18 cellular contexts compared by ENCODE assay signal in genomic region chr17:48989100-48989499, GRCh38. TPM values are rescaled to one million over a fixed set of nuclear protein-coding genes. Genes with fewer than 3 reads are reported as not detected.
DNase-seq lines count a peak whose midpoint lies in the region; ATAC-seq and TF ChIP-seq lines count a peak whose summit lies in the region.
"Had no signal": no experiment of that assay in that cellular context is flagged by ENCODE, and none has a peak within 500 bp of the region (broad histone marks: within the 10 kb centered on the region; RNA-seq: fewer than 3 reads in every experiment).

No MANE protein-coding gene starts in this region.

- no peak overlapping the region for H3K14ac ChIP-seq in H9 (ENCODE audit: insufficient read depth, low read length)

- H3K18ac ChIP-seq in H9 (ENCODE audit: insufficient read length, low read depth, low read length) = no peak overlapping the region

- H2BK12ac ChIP-seq in H9 (ENCODE audit: insufficient read length, low read depth, low read length) = no peak overlapping the region

- H3T11ph ChIP-seq in H9 (ENCODE audit: low read length) = no peak overlapping the region

- no CpG with 5 or more reads among the region's 4 CpGs for WGBS in H9 (ENCODE audit: extremely low coverage, insufficient read length, low lambda C conversion rate)
- WGBS in esophagus muscularis mucosa = 88% methylated on average over 4 of the region's 4 CpGs
- WGBS in body of pancreas, 2 donors = 72 to 82% methylated on average over 4 of the region's 4 CpGs

- TF ChIP-seq EP300 in esophagus muscularis mucosa (IDR thresholded peaks at IDR 0.05) = no peak

- no peak overlapping the region for H2AFZ ChIP-seq in H9 (ENCODE audit: low read length)
- H2AFZ ChIP-seq: GM23338 had no signal

- H4K8ac ChIP-seq in H9 (replicated peaks; ENCODE audit: insufficient read length, low read depth, low read length) = no peak overlapping the region

- H3K4me1 ChIP-seq in H9 (ENCODE audit: insufficient read depth, low read length) (0 out of 2 replicates have a peak, but pooled peaks cover 2% of the 10 kb centered on the region), esophagus muscularis mucosa (no peaks in the 10 kb centered on the region), body of pancreas (no peaks in the 10 kb centered on the region)
- H3K4me1 ChIP-seq: BLaER1, HAP-1 had no signal

- H3K23me2 ChIP-seq in H9 (ENCODE audit: insufficient read length, low read depth, low read length, poor library complexity, severe bottlenecking) = no peaks in the 10 kb centered on the region

- ATAC-seq in WTC11 (no peak), body of pancreas (no peak)
- ATAC-seq: CD8-positive, alpha-beta T cell; GM23338 had no signal

- no peak overlapping the region for H3K4me2 ChIP-seq in H9 (ENCODE audit: insufficient read depth, insufficient read length, low read length)
- H3K4me2 ChIP-seq: BLaER1, GM23338 had no signal

- H3K9me3 ChIP-seq in H9 (ENCODE audit: control insufficient read depth, low read depth, low read length) = no peaks in the 10 kb centered on the region
- H3K9me3 ChIP-seq in SK-N-MC (ENCODE audit: low read depth, low read length) = no peaks in the 10 kb centered on the region
- H3K9me3 ChIP-seq in esophagus muscularis mucosa = no peaks in the 10 kb centered on the region
- H3K9me3 ChIP-seq in body of pancreas = no peaks in the 10 kb centered on the region
- H3K9me3 ChIP-seq: BLaER1, Caco-2, HAP-1 had no signal

- H3K4ac ChIP-seq in H9 (ENCODE audit: low read depth, low read length) = no peak overlapping the region

- H3K27me3 Mint-ChIP-seq in H9 (ENCODE audit: low read depth) (no peaks in the 10 kb centered on the region), WTC11 (ENCODE audit: low read depth) (no peaks in the 10 kb centered on the region)

- H3K4me1 Mint-ChIP-seq in H9 = peaks cover 27 to 40% of the 10 kb centered on the region in 2 experiments
- H3K4me1 Mint-ChIP-seq in WTC11 = peaks cover 36% of the 10 kb centered on the region
- H3K4me1 Mint-ChIP-seq: B cell had no signal

- no peaks in the 10 kb centered on the region; a peak in 1 of 5 replicates for H3K9me3 Mint-ChIP-seq in H9
- H3K9me3 Mint-ChIP-seq in WTC11 = no peaks in the 10 kb centered on the region
- H3K9me3 Mint-ChIP-seq: CD8-positive, alpha-beta T cell; GM23338 had no signal

- intact Hi-C loops in esophagus muscularis mucosa (cut with DNase I) (no loop called here), body of pancreas (cut with DNase I) (no loop called here)

- H3K36me3 Mint-ChIP-seq in H9 (ENCODE audit: insufficient read depth in 1 of 3, low read depth in 3 of 3) (no peaks in the 10 kb centered on the region), WTC11 (no peaks in the 10 kb centered on the region)
- H3K36me3 Mint-ChIP-seq: CD4-positive, CD25-positive, alpha-beta regulatory T cell; CD8-positive, alpha-beta T cell had no signal

- H3K56ac ChIP-seq in H9 (ENCODE audit: insufficient read length, low read depth, low read length) = no peak overlapping the region

- no peak overlapping the region for H2AK5ac ChIP-seq in H9 (ENCODE audit: insufficient read length, low read length)

- no peak overlapping the region for H3K27ac Mint-ChIP-seq in H9
- H3K27ac Mint-ChIP-seq in WTC11 = no peak overlapping the region
- H3K27ac Mint-ChIP-seq: B cell; CD4-positive, CD25-positive, alpha-beta regulatory T cell; CD8-positive, alpha-beta T cell; GM23338 had no signal

- no peaks in the 10 kb centered on the region for H3K36me3 ChIP-seq in SK-N-MC (ENCODE audit: insufficient read depth, low read length)
- no peaks in the 10 kb centered on the region for H3K36me3 ChIP-seq in esophagus muscularis mucosa
- H3K36me3 ChIP-seq in body of pancreas (replicated peaks in 1 of 2; ENCODE audit: insufficient read depth in 1 of 2, low read depth in 2 of 2) = no peaks in the 10 kb centered on the region
- H3K36me3 ChIP-seq: BLaER1, HAP-1 had no signal

- TF ChIP-seq CTCF in H9 (conservative IDR thresholded peaks at IDR 0.05) (no peak), esophagus muscularis mucosa (IDR thresholded peaks at IDR 0.05) (no peak), WTC11 (IDR thresholded peaks at IDR 0.05) (no peak), body of pancreas (IDR thresholded peaks at IDR 0.05) (no peak)

- no peak for TF ChIP-seq POLR2A in esophagus muscularis mucosa (IDR thresholded peaks at IDR 0.05; ENCODE audit: low read depth)
- no peak for TF ChIP-seq POLR2A in body of pancreas (IDR thresholded peaks at IDR 0.05)

- H4K5ac ChIP-seq in H9 (ENCODE audit: insufficient read length, low read depth, low read length) = no peak overlapping the region

- no peaks in the 10 kb centered on the region for H3K79me1 ChIP-seq in H9 (ENCODE audit: insufficient read depth, low read depth, low read length, poor library complexity, severe bottlenecking)

- no peak overlapping the region for H2BK15ac ChIP-seq in H9 (ENCODE audit: low read depth, low read length)

- H3K9ac ChIP-seq in H9 (ENCODE audit: extremely low read depth, insufficient read length, low read length) (no peak overlapping the region), SK-N-MC (ENCODE audit: insufficient read length) (no peak overlapping the region)
- H3K9ac ChIP-seq: BLaER1 had no signal

- H2BK20ac ChIP-seq in H9 (ENCODE audit: low read depth, low read length, poor library complexity, severe bottlenecking) = no peak overlapping the region

- no peak overlapping the region for H2BK5ac ChIP-seq in H9 (ENCODE audit: insufficient read length, low read length)

- H3K27me3 ChIP-seq in H9 (ENCODE audit: insufficient read depth, low read length) (no peaks in the 10 kb centered on the region), esophagus muscularis mucosa (peaks cover 0 to 97% (median 39%) of the 10 kb centered on the region in 4 donors), body of pancreas (peaks cover 0 to 23% of the 10 kb centered on the region in 2 donors)

- no peak overlapping the region for H2BK120ac ChIP-seq in H9 (ENCODE audit: low read depth, low read length, poor library complexity, severe bottlenecking)

- H3K27ac ChIP-seq in H9 (ENCODE audit: insufficient read length, low read depth, low read length) (no peak overlapping the region), SK-N-MC (peak overlapping the region; percentile 100; the same call in 1 of the 2 replicates), esophagus muscularis mucosa (replicated peaks in 1 of 4) (no peak overlapping the region), body of pancreas (no peak overlapping the region)
- H3K27ac ChIP-seq: BLaER1, C4-2B had no signal

- no peak overlapping the region for H3K4me3 Mint-ChIP-seq in H9
- no peak overlapping the region for H3K4me3 Mint-ChIP-seq in WTC11
- H3K4me3 Mint-ChIP-seq: B cell; CD4-positive, CD25-positive, alpha-beta regulatory T cell; CD8-positive, alpha-beta T cell; GM23338 had no signal

- no peaks in the 10 kb centered on the region for H4K20me1 ChIP-seq in H9 (ENCODE audit: control insufficient read depth, insufficient read depth, insufficient read length)

- POLR2A ChIA-PET in WTC11 (lab: Charles Lee) = no interaction called here

- CTCF ChIA-PET in WTC11 (lab: Charles Lee) = interaction anchor here (0.9 to 1.2 kb wide), 2 partner anchors 44 to 46 kb away, joined by 3 read pairs; partner anchors contain the start of gene SNF8

- H4K91ac ChIP-seq in H9 (ENCODE audit: insufficient read length, low read depth, low read length) = no peak overlapping the region

- H3K79me2 ChIP-seq in H9 (ENCODE audit: insufficient read depth, low read length) = no peaks in the 10 kb centered on the region

- DNase-seq in H9 (peak; percentile 4), SK-N-MC (ENCODE audit: low read depth, low spot score) (no peak), esophagus muscularis mucosa (ENCODE audit: extremely low spot score) (peak; percentile 24), WTC11 (ENCODE audit: low spot score) (no peak), RPMI8226 (no peak), body of pancreas (no peak)
- DNase-seq: CD4-positive, CD25-positive, alpha-beta regulatory T cell; CD8-positive, alpha-beta T cell; DMS153; DND-41 had no signal

- H3K4me3 ChIP-seq in SK-N-MC = no peak overlapping the region
- H3K4me3 ChIP-seq in esophagus muscularis mucosa = no peak overlapping the region
- H3K4me3 ChIP-seq in body of pancreas = no peak overlapping the region
- H3K4me3 ChIP-seq: BLaER1, GM23338, HAP-1 had no signal

- no peak overlapping the region for H3K23ac ChIP-seq in H9 (ENCODE audit: insufficient read length, low read depth, low read length)

TF ChIP-seq in WTC11, 78 proteins besides CTCF, POLR2A, EP300 and RAD21 (continues in another document):
- TF ChIP-seq ZNF138 (CRISPR knock-in tag; conservative IDR thresholded peaks at IDR 0.05) (no peak), E2F1 (CRISPR knock-in tag; IDR thresholded peaks at IDR 0.05) (no peak), TCF7 (CRISPR knock-in tag; IDR thresholded peaks at IDR 0.05; ENCODE audit: low read depth) (no peak), GTF2I (CRISPR knock-in tag; conservative IDR thresholded peaks at IDR 0.05) (no peak), PRRX2 (CRISPR knock-in tag; IDR thresholded peaks at IDR 0.05) (no peak), ZBTB21 (CRISPR knock-in tag; IDR thresholded peaks at IDR 0.05; ENCODE audit: borderline replicate concordance) (no peak), TEAD4 (CRISPR knock-in tag; IDR thresholded peaks at IDR 0.05) (no peak), ZNF317 (CRISPR knock-in tag; IDR thresholded peaks at IDR 0.05; ENCODE audit: borderline replicate concordance, low read depth) (no peak), MXD4 (CRISPR knock-in tag; IDR thresholded peaks at IDR 0.05; ENCODE audit: borderline replicate concordance) (no peak), GABPB1 (CRISPR knock-in tag; IDR thresholded peaks at IDR 0.05) (no peak)

RNA-seq across cellular contexts. Expression of gene IGF2BP1, which starts 8.1 kb away (rescaled TPM):
- 432 and 434 TPM in 2 replicates for total RNA-seq in H9 (2021)
- not detected for total RNA-seq in esophagus muscularis mucosa
- 392 to 434 TPM (median 423 TPM) in 3 replicates for total RNA-seq in WTC11 (2021)
- total RNA-seq in body of pancreas = not detected
- total RNA-seq: B cell; CD4-positive, CD25-positive, alpha-beta regulatory T cell; CD8-positive, alpha-beta T cell had no signal

RNA-seq across cellular contexts. Expression of gene GIP, which starts 20.7 kb away (rescaled TPM):
- not detected in 2 replicates for total RNA-seq in H9 (2021)
- not detected for total RNA-seq in esophagus muscularis mucosa
- 0.39 TPM in 1 of 3 replicates, not detected in the others for total RNA-seq in WTC11 (2021)
- total RNA-seq in body of pancreas = not detected
- total RNA-seq: A172; B cell; CD4-positive, CD25-positive, alpha-beta regulatory T cell; CD8-positive, alpha-beta T cell; GM23338; H4 had no signal

RNA-seq across cellular contexts. Expression of gene SNF8, which starts 44.5 kb away (rescaled TPM):
- 129 and 139 TPM in 2 replicates for total RNA-seq in H9 (2021)
- 10 to 100 TPM; 80.6 to 97.1 (median 92.3) TPM for total RNA-seq in esophagus muscularis mucosa
- total RNA-seq in WTC11 (2021) = 116 to 136 TPM (median 127 TPM) in 3 replicates
- 10 to 100 TPM; 35.9 to 39.4 TPM for total RNA-seq in body of pancreas

Comparison
In these comparisons a context has a peak if more than half of its experiments do, and no peak if none do; other contexts are left out.
1. DNase-seq: peak in H9 (single experiment) and esophagus muscularis mucosa (single experiment); none in SK-N-MC (single experiment), WTC11 (single experiment), RPMI8226 (single experiment) and body of pancreas (0 of 4).
2. RNA of gene IGF2BP1, which starts 8.1 kb away (total RNA-seq): 432 to 434 TPM in H9 and 392 to 434 TPM in WTC11; not detected in esophagus muscularis mucosa and not detected in body of pancreas; every median in the first group is over 100 times any median in the second.